18 cellular contexts compared by ENCODE assay signal in genomic region chr12:117060927-117061300, GRCh38. TPM values are rescaled to one million over a fixed set of nuclear protein-coding genes. Genes with fewer than 3 reads are reported as not detected.
DNase-seq lines count a peak whose midpoint lies in the region; ATAC-seq and TF ChIP-seq lines count a peak whose summit lies in the region.
"Had no signal": no experiment of that assay in that cellular context is flagged by ENCODE, and none has a peak within 500 bp of the region (broad histone marks: within the 10 kb centered on the region; RNA-seq: fewer than 3 reads in every experiment).

No MANE protein-coding gene starts in this region.

- H3K9ac ChIP-seq in parathyroid adenoma, result no peak overlapping the region

- intact Hi-C loops in Right ventricle myocardium inferior (cut with DNase I) (no loop called here), left cardiac atrium (cut with DNase I) (no loop called here), left ventricle myocardium superior (cut with micrococcal nuclease) (no loop called here)

- no peaks in the 10 kb centered on the region for H3K9me3 ChIP-seq in parathyroid adenoma (ENCODE audit: control insufficient read depth, low read length)
- H3K9me3 ChIP-seq: right lobe of liver, upper lobe of left lung had no signal

- H3K27ac ChIP-seq in VCaP (peak overlapping the region; percentile 86), parathyroid adenoma (no peak overlapping the region)
- H3K27ac ChIP-seq: right lobe of liver had no signal

- DNase-seq in Right ventricle myocardium inferior (ENCODE audit: missing footprints) (no peak), left cardiac atrium (no peak), left ventricle myocardium superior (no peak), NCI-H1436 treated with DMSO at 0.1 percent for 48 hours (lab: John Stamatoyannopoulos, UW) (no peak), NCI-H1417 treated with DMSO at 0.1 percent for 48 hours (lab: John Stamatoyannopoulos, UW) (no peak)
- DNase-seq: activated effector memory CD4-positive, alpha-beta T cell treated with Interleukin-2 at 50 U/mL for 16 hours; CD4-positive, CD25-positive, alpha-beta regulatory T cell; NCI-H1694 treated with DMSO at 0.1 percent for 48 hours; occipital lobe; right lobe of liver; SHP77 treated with DMSO at 0.1 percent for 48 hours; stimulated activated naive CD8-positive, alpha-beta T cell treated with anti-CD3 and anti-CD28 coated beads, Interleukin-15, Interleukin-2, amounts not matched to agents 100 U/mL and 50 U/mL, for 24 hours; upper lobe of left lung had no signal

- H2AFZ ChIP-seq in parathyroid adenoma, result peak overlapping the region; percentile 36

- ATAC-seq in Right ventricle myocardium inferior, result peak; percentile 12
- ATAC-seq in left cardiac atrium, result no peak
- peak; percentile 24 for ATAC-seq in left ventricle myocardium superior
- no peak for ATAC-seq in HG02588 (IDR thresholded peaks at IDR 0.05; ENCODE audit: unreplicated experiment)
- ATAC-seq: activated CD4-positive, CD25-positive, alpha-beta regulatory T cell treated with anti-CD3 and anti-CD28 coated beads, Interleukin-2, amount 50 U/mL, for 24 hours; right lobe of liver; stimulated activated naive CD8-positive, alpha-beta T cell treated with anti-CD3 and anti-CD28 coated beads, Interleukin-15, Interleukin-2, amounts not matched to agents 100 U/mL and 50 U/mL, for 24 hours had no signal

- H3K4me3 ChIP-seq in parathyroid adenoma (ENCODE audit: low read depth, low read length), result no peak overlapping the region
- H3K4me3 ChIP-seq: right lobe of liver, upper lobe of left lung had no signal

- no peak overlapping the region for H3K4me2 ChIP-seq in parathyroid adenoma (ENCODE audit: low read length)

- H3K4me1 ChIP-seq in parathyroid adenoma, result peaks cover 12% of the 10 kb centered on the region
- H3K4me1 ChIP-seq: right lobe of liver had no signal

- no peaks in the 10 kb centered on the region for H3K36me3 ChIP-seq in parathyroid adenoma (ENCODE audit: control insufficient read depth, insufficient read depth, low read length)
- H3K36me3 ChIP-seq: right lobe of liver, upper lobe of left lung had no signal

- TF ChIP-seq CTCF in VCaP (conservative IDR thresholded peaks at IDR 0.05) (no peak), parathyroid adenoma (IDR thresholded peaks at IDR 0.05) (no peak)

- H3K79me2 ChIP-seq in parathyroid adenoma, result no peaks in the 10 kb centered on the region

- no peaks in the 10 kb centered on the region for H3K27me3 ChIP-seq in parathyroid adenoma (ENCODE audit: control insufficient read depth, insufficient read depth, low read length)
- H3K27me3 ChIP-seq: right lobe of liver, upper lobe of left lung had no signal

RNA-seq across cellular contexts. Expression of gene TESC, which starts 38.3 kb away (rescaled TPM):
- 93.9 TPM for total RNA-seq in Right ventricle myocardium inferior
- total RNA-seq in left cardiac atrium, result 10 to 100 TPM; 35.1 to 41.2 TPM
- 115 TPM for total RNA-seq in left ventricle myocardium superior
- total RNA-seq: A673 had no signal

Comparison
In these comparisons a context has a peak if more than half of its experiments do, and no peak if none do; other contexts are left out.
1. ATAC-seq: peak in Right ventricle myocardium inferior (single experiment) and left ventricle myocardium superior (single experiment); none in left cardiac atrium (0 of 2) and HG02588 (single experiment).